ENCODE assay signal across 1 cellular context in genomic region chr16:3115561-3115960, GRCh38.
TF ChIP-seq lines count a peak whose summit lies in the region.

No MANE protein-coding gene starts in this region.

TF ChIP-seq in K562, 482 proteins besides CTCF, POLR2A, EP300 and RAD21:
- TF ChIP-seq ZBTB43 (CRISPR knock-in tag; IDR thresholded peaks at IDR 0.05) (no peak), ZNF449 (CRISPR knock-in tag; IDR thresholded peaks at IDR 0.05) (no peak), LARP7 (IDR thresholded peaks at IDR 0.05) (no peak), NFIC (IDR thresholded peaks at IDR 0.05) (peak; percentile 89), NFE2 (IDR thresholded peaks at IDR 0.05; ENCODE audit: low read depth) (no peak)
